8 cellular contexts compared by ENCODE assay signal in the genomic region with DNA sequence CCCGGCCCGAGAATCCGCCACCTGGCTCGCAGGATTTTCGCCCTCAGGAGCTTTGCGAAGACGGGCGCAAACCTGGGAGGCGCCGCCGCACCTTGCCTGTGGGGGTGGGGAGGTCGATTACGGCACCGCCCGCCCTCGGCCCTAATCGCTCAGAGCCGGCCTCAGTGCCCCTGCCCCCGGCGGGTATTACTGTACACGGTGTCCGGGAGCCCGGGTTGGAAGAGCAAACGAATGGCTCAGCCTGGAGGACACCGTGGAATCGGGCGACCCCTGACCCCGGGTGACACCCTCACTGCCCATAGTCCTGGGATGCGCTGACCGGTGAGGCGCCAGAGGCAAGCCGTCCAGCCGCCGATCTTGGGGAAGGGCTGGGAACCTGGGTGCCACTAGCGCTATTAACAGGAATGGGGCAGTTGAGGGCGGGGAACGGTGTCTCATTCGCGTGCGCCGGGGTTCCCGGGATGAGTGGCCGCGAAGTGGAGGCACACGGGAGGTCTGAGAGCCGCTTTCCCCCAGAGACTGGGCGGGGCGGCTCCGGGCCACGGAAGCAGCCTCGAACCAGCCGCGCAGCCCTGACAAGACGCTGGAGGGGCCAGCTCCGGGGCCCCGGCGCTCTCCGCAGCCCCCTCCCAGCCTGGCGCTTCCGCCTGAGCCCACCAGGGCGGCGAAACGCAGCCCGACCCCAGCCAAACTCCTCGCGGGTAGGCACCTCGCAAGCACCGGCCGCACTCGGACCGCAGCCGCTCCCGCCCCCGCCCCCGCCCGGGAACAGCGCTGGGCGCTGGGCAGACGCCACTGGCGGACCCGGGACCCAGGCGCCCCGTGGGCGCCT.
A peak's percentile ranks its signal among the peaks of the same experiment; 100 is the strongest.
DNase-seq lines count a peak whose midpoint lies in the region; TF ChIP-seq lines count a peak whose summit lies in the region.

No MANE protein-coding gene starts in this region.

- H3K4me2 ChIP-seq in parathyroid adenoma (ENCODE audit: low read length): peak overlapping the region; percentile 86

- H3K27me3 ChIP-seq in MG63 (peaks cover 3% of the 10 kb centered on the region; the same call in 1 of the 2 replicates), parathyroid adenoma (ENCODE audit: control insufficient read depth, insufficient read depth, low read length) (peaks cover 6% of the 10 kb centered on the region)

- peak; percentile 40 for DNase-seq in NCI-H2107 (lab: John Stamatoyannopoulos, UW)
- DNase-seq in NCI-H2107 treated with DMSO at 0.1 percent for 48 hours (lab: John Stamatoyannopoulos, UW; ENCODE audit: unreplicated experiment): no peak
- DNase-seq in MG63: no peak
- no peak for DNase-seq in coronary artery (ENCODE audit: low spot score)
- no peak for DNase-seq in NCI-H1105 treated with DMSO at 0.1 percent for 48 hours (lab: John Stamatoyannopoulos, UW)
- no peak for DNase-seq in SW480 (ENCODE audit: low spot score)
- no peak for DNase-seq in NCI-H187 treated with DMSO at 0.1 percent for 48 hours (lab: John Stamatoyannopoulos, UW)

- H3K9ac ChIP-seq in parathyroid adenoma: no peak overlapping the region

- H3K4me1 ChIP-seq in parathyroid adenoma: no peaks in the 10 kb centered on the region

- H3K4me3 ChIP-seq in MG63 (peak overlapping the region; percentile 66), coronary artery (peak overlapping the region; percentile 66), parathyroid adenoma (ENCODE audit: low read depth, low read length) (peak overlapping the region; percentile 74)

- no peak overlapping the region for H3K27ac ChIP-seq in coronary artery
- no peak overlapping the region for H3K27ac ChIP-seq in parathyroid adenoma

- TF ChIP-seq CTCF in coronary artery (IDR thresholded peaks at IDR 0.05) (no peak), parathyroid adenoma (IDR thresholded peaks at IDR 0.05) (peak; percentile 7)

- H3K36me3 ChIP-seq in MG63 (no peaks in the 10 kb centered on the region), parathyroid adenoma (ENCODE audit: control insufficient read depth, insufficient read depth, low read length) (no peaks in the 10 kb centered on the region)

- no peaks in the 10 kb centered on the region for H3K79me2 ChIP-seq in parathyroid adenoma

- H2AFZ ChIP-seq in parathyroid adenoma: peak overlapping the region; percentile 98

- no peaks in the 10 kb centered on the region for H3K9me3 ChIP-seq in MG63
- H3K9me3 ChIP-seq in parathyroid adenoma (ENCODE audit: control insufficient read depth, low read length): no peaks in the 10 kb centered on the region
